In the genomic region with DNA sequence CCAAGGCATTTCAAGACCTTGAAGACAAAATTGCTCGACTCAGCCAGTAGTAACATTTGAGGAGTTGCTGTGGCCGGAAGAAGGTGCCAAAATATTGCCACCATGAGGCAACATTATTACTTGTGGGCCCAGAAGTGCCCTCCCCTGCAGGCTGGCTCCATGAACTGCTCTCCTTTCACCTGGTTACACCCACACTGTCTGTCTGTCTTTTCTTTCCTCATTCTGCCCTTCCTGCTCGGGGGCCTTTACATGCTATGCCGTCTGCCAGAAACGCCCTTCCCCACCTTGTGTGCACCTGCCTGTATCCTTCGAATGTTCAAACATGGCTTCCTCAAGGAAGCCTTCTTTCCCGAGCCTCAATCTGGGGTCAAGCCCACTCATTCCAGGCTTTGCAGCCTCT, we compare ENCODE assay signal across 18 cellular contexts.
A peak's percentile ranks its signal among the peaks of the same experiment; 100 is the strongest.
DNase-seq lines count a peak whose midpoint lies in the region; ATAC-seq and TF ChIP-seq lines count a peak whose summit lies in the region.
"Had no signal": no experiment of that assay in that cellular context is flagged by ENCODE, and none has a peak within 500 bp of the region (broad histone marks: within the 10 kb centered on the region; RNA-seq: fewer than 3 reads in every experiment).

No MANE protein-coding gene starts in this region.

- no peak overlapping the region for H3K27ac Mint-ChIP-seq in osteocyte (ENCODE audit: unreplicated experiment)
- H3K27ac Mint-ChIP-seq in CD4-positive, alpha-beta memory T cell, result no peak overlapping the region
- H3K27ac Mint-ChIP-seq: CD4-positive, alpha-beta T cell; IgD-negative memory B cell had no signal

- peak overlapping the region; percentile 35 for H4K91ac ChIP-seq in mesenchymal stem cell (ENCODE audit: low read length)

- no peaks in the 10 kb centered on the region for H3K36me3 ChIP-seq in mesenchymal stem cell (ENCODE audit: control insufficient read depth in 1 of 2, insufficient read depth in 2 of 2, low read depth in 1 of 2, low read length in 2 of 2)
- no peaks in the 10 kb centered on the region for H3K36me3 ChIP-seq in thyroid gland
- no peaks in the 10 kb centered on the region for H3K36me3 ChIP-seq in CD4-positive, alpha-beta memory T cell (ENCODE audit: insufficient read depth, low read length)

- POLR2A ChIA-PET in CD4-positive, alpha-beta memory T cell (lab: Charles Lee; ENCODE audit: partially characterized antibody), result no interaction called here

- DNase-seq in dorsolateral prefrontal cortex, result no peak
- DNase-seq in mesenchymal stem cell, result no peak
- peak; percentile 65 for DNase-seq in osteocyte (ENCODE audit: extremely low spot score, unreplicated experiment)
- DNase-seq in thyroid gland, result no peak
- no peak for DNase-seq in activated CD4-positive, alpha-beta T cell treated with anti-CD3 and anti-CD28 coated beads, Interleukin-2, amount 50 U/mL, for 4 hours
- no peak for DNase-seq in CD4-positive, alpha-beta memory T cell
- DNase-seq: ACHN; AML-193; CD4-positive, alpha-beta T cell; DMS153; DMS79; GF-D8; GOT3; H7 had no signal

- H3K4me2 ChIP-seq in mesenchymal stem cell (ENCODE audit: low read length, poor library complexity, severe bottlenecking), result no peak overlapping the region

- TF ChIP-seq CTCF in dorsolateral prefrontal cortex (IDR thresholded peaks at IDR 0.05 in 54 of 56, conservative IDR thresholded peaks at IDR 0.05 in 2 of 56; ENCODE audit: low read depth in 1 of 56, partially characterized antibody in 56 of 56) (no peak), osteocyte (IDR thresholded peaks at IDR 0.05) (no peak), thyroid gland (IDR thresholded peaks at IDR 0.05) (no peak)

- CTCF ChIA-PET in CD4-positive, alpha-beta memory T cell (lab: Charles Lee; ENCODE audit: partially characterized antibody), result no interaction called here

- no peak overlapping the region for H2BK12ac ChIP-seq in mesenchymal stem cell (ENCODE audit: low read length in 2 of 2)

- no peak overlapping the region for H3K9ac ChIP-seq in mesenchymal stem cell (ENCODE audit: low read length)

- no peak overlapping the region for H3K4ac ChIP-seq in mesenchymal stem cell (ENCODE audit: low read depth in 1 of 2, low read length in 2 of 2)

- H2AFZ ChIP-seq in mesenchymal stem cell (ENCODE audit: low read depth, low read length), result no peak overlapping the region

- no peak overlapping the region for H3K14ac ChIP-seq in mesenchymal stem cell (ENCODE audit: low read length in 2 of 2)

- peaks cover 2% of the 10 kb centered on the region for H3K27me3 Mint-ChIP-seq in osteocyte (ENCODE audit: unreplicated experiment)
- H3K27me3 Mint-ChIP-seq in CD4-positive, alpha-beta memory T cell, result peaks cover 27 to 32% of the 10 kb centered on the region in 2 donors

- no peak overlapping the region for H2BK120ac ChIP-seq in mesenchymal stem cell (ENCODE audit: low read depth, low read length)

- H3K23ac ChIP-seq in mesenchymal stem cell (ENCODE audit: low read length in 2 of 2), result no peak overlapping the region

- no peak for ATAC-seq in GM18907 (IDR thresholded peaks at IDR 0.05; ENCODE audit: unreplicated experiment)
- ATAC-seq: HepG2 had no signal

- H2BK15ac ChIP-seq in mesenchymal stem cell (ENCODE audit: low read depth, poor library complexity, severe bottlenecking), result no peak overlapping the region

- no peaks in the 10 kb centered on the region for H3K36me3 Mint-ChIP-seq in osteocyte (ENCODE audit: unreplicated experiment)
- no peaks in the 10 kb centered on the region for H3K36me3 Mint-ChIP-seq in CD4-positive, alpha-beta memory T cell
- H3K36me3 Mint-ChIP-seq: IgD-negative memory B cell had no signal

- intact Hi-C loops in dorsolateral prefrontal cortex (cut with DNase I) (no loop called here), thyroid gland (cut with DNase I) (no loop called here)
- intact Hi-C loops in CD4-positive, alpha-beta memory T cell (cut with micrococcal nuclease), result no loop called here

- 87% methylated on average over 7 of the region's 7 CpGs for WGBS in mesenchymal stem cell
- WGBS in thyroid gland, 2 donors, result 82 to 87% methylated on average over 7 of the region's 7 CpGs

- H3K18ac ChIP-seq in mesenchymal stem cell (ENCODE audit: low read depth in 1 of 2, low read length in 2 of 2), result no peak overlapping the region

- H3K27ac ChIP-seq in dorsolateral prefrontal cortex (peak overlapping the region in 47 of 59 donors; percentile 17 to 82 (median 63)), mesenchymal stem cell (ENCODE audit: low read length, poor library complexity, severe bottlenecking) (no peak overlapping the region), thyroid gland (no peak overlapping the region)
- no peak overlapping the region for H3K27ac ChIP-seq in CD4-positive, alpha-beta memory T cell (ENCODE audit: low read depth, low read length)
- H3K27ac ChIP-seq: C4-2B had no signal

- H4K8ac ChIP-seq in mesenchymal stem cell (ENCODE audit: low read length), result no peak overlapping the region

- H3K4me3 ChIP-seq in dorsolateral prefrontal cortex, result no peak overlapping the region
- no peak overlapping the region for H3K4me3 ChIP-seq in mesenchymal stem cell (ENCODE audit: insufficient read depth in 1 of 2, low read depth in 1 of 2, low read length in 2 of 2)
- no peak overlapping the region for H3K4me3 ChIP-seq in thyroid gland (replicated peaks in 1 of 3)
- H3K4me3 ChIP-seq in CD4-positive, alpha-beta memory T cell (ENCODE audit: low read length in 2 of 2), result no peak overlapping the region

- no peaks in the 10 kb centered on the region for H3K4me1 Mint-ChIP-seq in osteocyte (ENCODE audit: unreplicated experiment)
- H3K4me1 Mint-ChIP-seq in CD4-positive, alpha-beta memory T cell, result peaks cover 0 to 1% (median 0%) of the 10 kb centered on the region in 4 donors
- H3K4me1 Mint-ChIP-seq: IgD-negative memory B cell had no signal

- H3K9me3 ChIP-seq in mesenchymal stem cell (ENCODE audit: control insufficient read depth, low read length) (no peaks in the 10 kb centered on the region), thyroid gland (no peaks in the 10 kb centered on the region)
- no peaks in the 10 kb centered on the region for H3K9me3 ChIP-seq in CD4-positive, alpha-beta memory T cell (ENCODE audit: control insufficient read depth in 1 of 2, low read length in 2 of 2)

- no peaks in the 10 kb centered on the region for H3K79me1 ChIP-seq in mesenchymal stem cell (replicated peaks; ENCODE audit: low read length, poor library complexity, severe bottlenecking)

- H3K4me1 ChIP-seq in mesenchymal stem cell (ENCODE audit: control insufficient read depth, insufficient read depth, low read depth, low read length) (no peaks in the 10 kb centered on the region), thyroid gland (no peaks in the 10 kb centered on the region)
- no peaks in the 10 kb centered on the region for H3K4me1 ChIP-seq in CD4-positive, alpha-beta memory T cell (ENCODE audit: insufficient read depth, low read length)

- no peak for TF ChIP-seq POLR2A in thyroid gland (IDR thresholded peaks at IDR 0.05)

- no peak overlapping the region for H2AK5ac ChIP-seq in mesenchymal stem cell (ENCODE audit: low read length, severe bottlenecking)

- no peak overlapping the region for H3K4me3 Mint-ChIP-seq in osteocyte (ENCODE audit: unreplicated experiment)
- H3K4me3 Mint-ChIP-seq in CD4-positive, alpha-beta memory T cell, result no peak overlapping the region
- H3K4me3 Mint-ChIP-seq: CD4-positive, alpha-beta T cell; IgD-negative memory B cell had no signal

- peaks cover 0 to 12% (median 0%) of the 10 kb centered on the region in 45 donors for H3K27me3 ChIP-seq in dorsolateral prefrontal cortex
- H3K27me3 ChIP-seq in mesenchymal stem cell (ENCODE audit: control insufficient read depth in 1 of 2, insufficient read depth in 1 of 2, low read length in 2 of 2), result peaks cover 0 to 16% of the 10 kb centered on the region in 2 experiments
- no peaks in the 10 kb centered on the region for H3K27me3 ChIP-seq in thyroid gland
- H3K27me3 ChIP-seq in CD4-positive, alpha-beta memory T cell (ENCODE audit: insufficient read depth, low read length), result peaks cover 4% of the 10 kb centered on the region

- no peaks in the 10 kb centered on the region for H3K9me3 Mint-ChIP-seq in osteocyte (ENCODE audit: unreplicated experiment)
- peaks cover 0 to 2% (median 0%) of the 10 kb centered on the region in 8 donors for H3K9me3 Mint-ChIP-seq in CD4-positive, alpha-beta memory T cell
- H3K9me3 Mint-ChIP-seq: CD4-positive, alpha-beta T cell had no signal

- H2BK5ac ChIP-seq in mesenchymal stem cell (ENCODE audit: low read depth, low read length, poor library complexity, severe bottlenecking), result no peak overlapping the region

Comparison
In these comparisons a context has a peak if more than half of its experiments do, and no peak if none do; other contexts are left out.
1. H3K27ac ChIP-seq: peak in dorsolateral prefrontal cortex (47 of 59); none in mesenchymal stem cell (single experiment), thyroid gland (0 of 3) and CD4-positive, alpha-beta memory T cell (single experiment).